ENCODE assay signal across 17 cellular contexts in genomic region chr6:142407685-142408273, GRCh38.
DNase-seq lines count a peak whose midpoint lies in the region; ATAC-seq, FAIRE-seq and TF ChIP-seq lines count a peak whose summit lies in the region.
"Had no signal": no experiment of that assay in that cellular context is flagged by ENCODE, and none has a peak within 500 bp of the region (broad histone marks: within the 10 kb centered on the region; RNA-seq: fewer than 3 reads in every experiment).

No MANE protein-coding gene starts in this region.

- H3K27ac ChIP-seq in HepG2 (ENCODE audit: extremely low read length, insufficient read depth, low read length) (no peak overlapping the region), right lobe of liver (peak overlapping the region in 1 of 3 donors; percentile 0), SK-N-MC (peak overlapping the region; percentile 1; the same call in 1 of the 2 replicates), hepatocyte (peak overlapping the region; percentile 29)

- H3K27me3 ChIP-seq in HepG2 (ENCODE audit: control insufficient read depth in 1 of 2, insufficient read depth in 2 of 2, low read length in 2 of 2) (no peaks in the 10 kb centered on the region), right lobe of liver (no peaks in the 10 kb centered on the region), hepatocyte (no peaks in the 10 kb centered on the region)
- H3K27me3 ChIP-seq: BE2C had no signal

- H3K4me1 ChIP-seq in HepG2 (ENCODE audit: insufficient read depth, low read length) (peaks cover 23% of the 10 kb centered on the region), right lobe of liver (peaks cover 0 to 19% (median 4%) of the 10 kb centered on the region in 4 donors), hepatocyte (ENCODE audit: insufficient read depth) (peaks cover 23% of the 10 kb centered on the region)
- H3K4me1 ChIP-seq: BE2C had no signal

- no peak for TF ChIP-seq CTCF in HepG2 (CRISPR knock-in tag; IDR thresholded peaks at IDR 0.05)
- TF ChIP-seq CTCF in right lobe of liver (IDR thresholded peaks at IDR 0.05) = no peak
- TF ChIP-seq CTCF in hepatocyte (IDR thresholded peaks at IDR 0.05; ENCODE audit: poor library complexity) = no peak

- H3K4me2 ChIP-seq in HepG2 (ENCODE audit: low read depth, low read length) = no peak overlapping the region
- H3K4me2 ChIP-seq in hepatocyte = no peak overlapping the region

- H3K9me3 ChIP-seq in HepG2 (ENCODE audit: low read length) = no peaks in the 10 kb centered on the region
- H3K9me3 ChIP-seq in right lobe of liver = no peaks in the 10 kb centered on the region
- no peaks in the 10 kb centered on the region for H3K9me3 ChIP-seq in SK-N-MC (ENCODE audit: low read depth, low read length)
- H3K9me3 ChIP-seq in hepatocyte (ENCODE audit: low read depth) = no peaks in the 10 kb centered on the region
- H3K9me3 ChIP-seq: BE2C had no signal

- CTCF ChIA-PET in HepG2 (lab: Yijun Ruan, JAX; ENCODE audit: low intra/inter-chr PET ratio, low total read pairs) = no interaction called here

- ATAC-seq in HepG2 (no peak), right lobe of liver (no peak), GM19452 (IDR thresholded peaks at IDR 0.05; ENCODE audit: unreplicated experiment) (no peak)
- ATAC-seq in activated CD4-positive, CD25-positive, alpha-beta regulatory T cell treated with anti-CD3 and anti-CD28 coated beads, Interleukin-2, amount 50 U/mL, for 24 hours = no peak
- ATAC-seq: Right ventricle myocardium inferior had no signal

- POLR2A ChIA-PET in HepG2 (lab: Yijun Ruan, JAX) = no interaction called here

- in situ Hi-C loops in HepG2 (cut with HindIII; ENCODE audit: extremely low pct_ligation_motif_present, low pct_unique_long_range_greater_than_20kb) = no loop called here

- no peaks in the 10 kb centered on the region for H4K20me1 ChIP-seq in HepG2 (ENCODE audit: insufficient read depth, low read length)
- no peaks in the 10 kb centered on the region for H4K20me1 ChIP-seq in hepatocyte (ENCODE audit: insufficient read depth, poor library complexity, severe bottlenecking)

- TF ChIP-seq EP300 in HepG2 (IDR thresholded peaks at IDR 0.05; ENCODE audit: low read depth in 2 of 2, low read length in 2 of 2) (no peak), HepG2 (CRISPR knock-in tag; IDR thresholded peaks at IDR 0.05; ENCODE audit: borderline replicate concordance) (no peak)

- no peaks in the 10 kb centered on the region for H3K9me2 ChIP-seq in hepatocyte (replicated peaks; ENCODE audit: insufficient read depth)

- intact Hi-C loops in HepG2 (cut with micrococcal nuclease; ENCODE audit: unreplicated experiment) = no loop called here
- intact Hi-C loops in right lobe of liver (cut with DNase I) = no loop called here

- DNase-seq in HepG2 (ENCODE audit: low spot score) (no peak), right lobe of liver (no peak), SK-N-MC (ENCODE audit: low read depth, low spot score) (no peak), hepatocyte (ENCODE audit: low spot score) (no peak), NOMO-1 treated with dmso at 0.1 percent for 144 hours (lab: John Stamatoyannopoulos, UW; ENCODE audit: unreplicated experiment) (no peak)
- DNase-seq: BE2C; H9; KG1; NCI-H1105; NCI-H2029 treated with DMSO at 0.1 percent for 48 hours; NCI-H345; NCI-H524; NCI-H774; NK-92 treated with Interleukin-12 subunit alpha and Interleukin-12 subunit beta, amount 100 ng/mL, for 24 hours had no signal

- H3K4me3 ChIP-seq in HepG2 (replicated peaks in 1 of 3; ENCODE audit: insufficient read depth in 1 of 3, low read depth in 2 of 3, low read length in 3 of 3) (no peak overlapping the region), right lobe of liver (no peak overlapping the region), SK-N-MC (no peak overlapping the region), hepatocyte (no peak overlapping the region)

- H2AFZ ChIP-seq in HepG2 (ENCODE audit: low read length) (no peak overlapping the region), hepatocyte (no peak overlapping the region)

- H3K79me2 ChIP-seq in HepG2 (ENCODE audit: insufficient read depth, low read length) (no peaks in the 10 kb centered on the region), hepatocyte (no peaks in the 10 kb centered on the region)

- no peak for TF ChIP-seq RAD21 in HepG2 (CRISPR knock-in tag; IDR thresholded peaks at IDR 0.05)

- TF ChIP-seq POLR2A in HepG2 (IDR thresholded peaks at IDR 0.05; ENCODE audit: insufficient read depth in 1 of 2, low read depth in 2 of 2, low read length in 2 of 2) (no peak), right lobe of liver (IDR thresholded peaks at IDR 0.05) (no peak)

- H3K36me3 ChIP-seq in HepG2 (replicated peaks in 1 of 2; ENCODE audit: control insufficient read depth in 1 of 2, insufficient read depth in 2 of 2, low read length in 2 of 2) (peaks cover 20 to 86% of the 10 kb centered on the region in 2 experiments), right lobe of liver (peaks cover 0 to 33% (median 11%) of the 10 kb centered on the region in 4 donors), SK-N-MC (ENCODE audit: insufficient read depth, low read length) (no peaks in the 10 kb centered on the region), hepatocyte (replicated peaks; ENCODE audit: insufficient read depth, low read depth) (no peaks in the 10 kb centered on the region)
- H3K36me3 ChIP-seq: BE2C had no signal

- BruUV-seq in HepG2 (replicated peaks; lab: Mats Ljungman, UMichigan) = no TSS peak

- no peak for FAIRE-seq in HepG2 (lab: Jason Lieb, UNC)

- WGBS in HepG2 (ENCODE audit: low lambda C conversion rate) = 89% methylated on average over 3 of the region's 3 CpGs
- WGBS in right lobe of liver (ENCODE audit: insufficient coverage, low coverage, low lambda C conversion rate, missing lambda C conversion rate) = 56% methylated on average over 3 of the region's 3 CpGs
- WGBS in hepatocyte (ENCODE audit: low lambda C conversion rate, missing lambda C conversion rate) = 90% methylated on average over 3 of the region's 3 CpGs

- H3K9ac ChIP-seq in HepG2 (ENCODE audit: insufficient read depth, low read depth, low read length) = no peak overlapping the region
- no peak overlapping the region for H3K9ac ChIP-seq in SK-N-MC (ENCODE audit: insufficient read length)

TF ChIP-seq in HepG2, 621 proteins besides CTCF, POLR2A, EP300 and RAD21 (continues in another document):
- TF ChIP-seq SRSF1 (optimal IDR thresholded peaks at IDR 0.05; ENCODE audit: low read depth, low read length) = no peak
- TF ChIP-seq PRDM10 (CRISPR knock-in tag; IDR thresholded peaks at IDR 0.05; ENCODE audit: low read depth) = no peak
- TF ChIP-seq PBX2 (CRISPR knock-in tag; IDR thresholded peaks at IDR 0.05) = no peak
- TF ChIP-seq MTERF4 (CRISPR knock-in tag; IDR thresholded peaks at IDR 0.05) = no peak
- TF ChIP-seq ZNF460 (CRISPR knock-in tag; IDR thresholded peaks at IDR 0.05; ENCODE audit: borderline replicate concordance) = no peak
- TF ChIP-seq MTF1 (CRISPR knock-in tag; IDR thresholded peaks at IDR 0.05) = no peak
- no peak for TF ChIP-seq ZBTB42 (CRISPR knock-in tag; IDR thresholded peaks at IDR 0.05)
- TF ChIP-seq ZNF350 (CRISPR knock-in tag; IDR thresholded peaks at IDR 0.05; ENCODE audit: borderline replicate concordance, low read depth) = no peak
- no peak for TF ChIP-seq CREB1 (IDR thresholded peaks at IDR 0.05)
- 0 out of 2 replicates have a peak, but pooled peaks have one; percentile 24 for TF ChIP-seq CREB1 (CRISPR knock-in tag; IDR thresholded peaks at IDR 0.05)
- TF ChIP-seq ATF7 (IDR thresholded peaks at IDR 0.05) = no peak
- no peak for TF ChIP-seq ATF7 (CRISPR knock-in tag; IDR thresholded peaks at IDR 0.05)
- no peak for TF ChIP-seq SIN3B (IDR thresholded peaks at IDR 0.05; ENCODE audit: low read length)
- TF ChIP-seq MAFF (IDR thresholded peaks at IDR 0.05; ENCODE audit: low read depth, low read length) = peak; percentile 38; the same call in 1 of the 2 replicates
